7 cellular contexts compared by ENCODE assay signal in genomic region chr19:681029-681626, GRCh38. TPM values are rescaled to one million over a fixed set of nuclear protein-coding genes. Genes with fewer than 3 reads are reported as not detected.
DNase-seq lines count a peak whose midpoint lies in the region; ATAC-seq and TF ChIP-seq lines count a peak whose summit lies in the region.
"Had no signal": no experiment of that assay in that cellular context is flagged by ENCODE, and none has a peak within 500 bp of the region (broad histone marks: within the 10 kb centered on the region; RNA-seq: fewer than 3 reads in every experiment).

No MANE protein-coding gene starts in this region.

- peak overlapping the region; percentile 46 for H3K27ac ChIP-seq in subcutaneous abdominal adipose tissue (ENCODE audit: low read depth, low read length)

- POLR2A ChIA-PET in GM10248 (lab: Yijun Ruan, JAX) = interaction anchor here (0.6 kb wide), 2 partner anchors 100 to 1795 kb away, joined by 3 to 5 read pairs; partner anchors contain the start of gene GADD45B

- H3K27me3 ChIP-seq in subcutaneous abdominal adipose tissue (ENCODE audit: control insufficient read depth in 5 of 5, insufficient read depth in 4 of 5, low read length in 5 of 5) = peaks cover 0 to 3% (median 0%) of the 10 kb centered on the region in 5 donors

- peaks cover 7 to 49% (median 31%) of the 10 kb centered on the region in 5 donors for H3K4me1 ChIP-seq in subcutaneous abdominal adipose tissue (ENCODE audit: control insufficient read depth in 5 of 5, insufficient read depth in 5 of 5, low read length in 5 of 5)

- peak; percentile 66 for ATAC-seq in SK-N-SH treated with all-trans-retinoic acid at 6 μM for 48 hours

- TF ChIP-seq CTCF in GM10248 (IDR thresholded peaks at IDR 0.05; ENCODE audit: control extremely low read depth, extremely low read depth, low read depth, missing control alignments) = no peak

- H3K4me3 ChIP-seq in subcutaneous abdominal adipose tissue (ENCODE audit: low read depth in 1 of 5, low read length in 5 of 5) = peak overlapping the region in 3 of 5 donors; percentile 56 to 65 (median 59)

- DNase-seq in GM10248 (ENCODE audit: extremely low spot score) (peak; percentile 94), cardiac septum (ENCODE audit: low spot score) (peak; percentile 96), EL (no peak), NCI-H187 treated with DMSO at 0.1 percent for 48 hours (lab: John Stamatoyannopoulos, UW) (no peak)

- H3K9ac ChIP-seq in subcutaneous abdominal adipose tissue (ENCODE audit: low read length in 5 of 5) = peak overlapping the region in 1 of 5 donors; percentile 56

- peaks cover 0 to 5% (median 0%) of the 10 kb centered on the region in 5 donors for H3K36me3 ChIP-seq in subcutaneous abdominal adipose tissue (ENCODE audit: control insufficient read depth in 5 of 5, insufficient read depth in 5 of 5, low read length in 5 of 5)

- no peaks in the 10 kb centered on the region for H3K9me3 ChIP-seq in subcutaneous abdominal adipose tissue (ENCODE audit: control insufficient read depth in 5 of 5, low read length in 5 of 5)

- intact Hi-C loops in cardiac septum (cut with DNase I) = no loop called here

- CTCF ChIA-PET in GM10248 (lab: Yijun Ruan, JAX) = interaction anchor here (0.6 to 2.9 kb wide), 4 partner anchors 11 to 243 kb away, joined by 3 to 17 read pairs (median 4); no protein-coding TSS in a partner anchor

TF ChIP-seq in SK-N-SH treated with all-trans-retinoic acid at 6 μM for 48 hours, 23 proteins besides CTCF, POLR2A, EP300 and RAD21:
- TF ChIP-seq PATZ1 (CRISPR knock-in tag; IDR thresholded peaks at IDR 0.05; ENCODE audit: borderline replicate concordance) = no peak
- no peak for TF ChIP-seq BACH2 (CRISPR knock-in tag; IDR thresholded peaks at IDR 0.05; ENCODE audit: borderline replicate concordance)
- TF ChIP-seq ARNTL (CRISPR knock-in tag; IDR thresholded peaks at IDR 0.05; ENCODE audit: borderline replicate concordance, low read depth) = no peak
- TF ChIP-seq ESRRG (CRISPR knock-in tag; IDR thresholded peaks at IDR 0.05) = no peak
- no peak for TF ChIP-seq OSR1 (CRISPR knock-in tag; IDR thresholded peaks at IDR 0.05)
- TF ChIP-seq GLIS3 (CRISPR knock-in tag; IDR thresholded peaks at IDR 0.05) = no peak
- TF ChIP-seq CREB5 (CRISPR knock-in tag; IDR thresholded peaks at IDR 0.05; ENCODE audit: low read depth) = no peak
- no peak for TF ChIP-seq RARB (CRISPR knock-in tag; IDR thresholded peaks at IDR 0.05)
- TF ChIP-seq ZFP30 (CRISPR knock-in tag; IDR thresholded peaks at IDR 0.05) = no peak
- TF ChIP-seq POU6F1 (CRISPR knock-in tag; IDR thresholded peaks at IDR 0.05; ENCODE audit: borderline replicate concordance, low read depth) = no peak
- TF ChIP-seq ZNF565 (CRISPR knock-in tag; conservative IDR thresholded peaks at IDR 0.05; ENCODE audit: low read depth) = no peak
- TF ChIP-seq ISL1 (CRISPR knock-in tag; IDR thresholded peaks at IDR 0.05) = no peak
- no peak for TF ChIP-seq SNAI2 (CRISPR knock-in tag; IDR thresholded peaks at IDR 0.05)
- TF ChIP-seq ZNF70 (CRISPR knock-in tag; IDR thresholded peaks at IDR 0.05) = no peak
- TF ChIP-seq CSDC2 (CRISPR knock-in tag; IDR thresholded peaks at IDR 0.05) = no peak
- TF ChIP-seq ZC3H10 (CRISPR knock-in tag; IDR thresholded peaks at IDR 0.05) = no peak
- TF ChIP-seq PPARA (CRISPR knock-in tag; IDR thresholded peaks at IDR 0.05; ENCODE audit: borderline replicate concordance) = no peak
- TF ChIP-seq CSRNP3 (CRISPR knock-in tag; IDR thresholded peaks at IDR 0.05) = no peak
- TF ChIP-seq ZFP3 (CRISPR knock-in tag; IDR thresholded peaks at IDR 0.05) = no peak
TF ChIP-seq in SK-N-SH treated with all-trans-retinoic acid at 6 μM for 48 hours: peak in this region for 0.

RNA-seq across cellular contexts. Expression of gene FSTL3, which starts 4.9 kb away (rescaled TPM):
- total RNA-seq in cardiac septum = 136 TPM

RNA-seq across cellular contexts. Expression of gene PRSS57, which starts 14.1 kb away (rescaled TPM):
- not detected for total RNA-seq in cardiac septum
- total RNA-seq: urinary bladder had no signal

RNA-seq across cellular contexts. Expression of gene RNF126, which starts 18.1 kb away (rescaled TPM):
- total RNA-seq in cardiac septum = 31.4 TPM

RNA-seq across cellular contexts. Expression of gene PALM, which starts 27.6 kb away (rescaled TPM):
- 18.9 TPM for total RNA-seq in cardiac septum

RNA-seq across cellular contexts. Expression of gene FGF22, which starts 41.4 kb away (rescaled TPM):
- not detected for total RNA-seq in cardiac septum
- total RNA-seq: urinary bladder had no signal

Comparison
In these comparisons a context has a peak if more than half of its experiments do, and no peak if none do; other contexts are left out.
1. DNase-seq: peak in GM10248 (single experiment) and cardiac septum (single experiment); none in EL (single experiment) and NCI-H187 treated with DMSO at 0.1 percent for 48 hours (single experiment).